In the genomic region with DNA sequence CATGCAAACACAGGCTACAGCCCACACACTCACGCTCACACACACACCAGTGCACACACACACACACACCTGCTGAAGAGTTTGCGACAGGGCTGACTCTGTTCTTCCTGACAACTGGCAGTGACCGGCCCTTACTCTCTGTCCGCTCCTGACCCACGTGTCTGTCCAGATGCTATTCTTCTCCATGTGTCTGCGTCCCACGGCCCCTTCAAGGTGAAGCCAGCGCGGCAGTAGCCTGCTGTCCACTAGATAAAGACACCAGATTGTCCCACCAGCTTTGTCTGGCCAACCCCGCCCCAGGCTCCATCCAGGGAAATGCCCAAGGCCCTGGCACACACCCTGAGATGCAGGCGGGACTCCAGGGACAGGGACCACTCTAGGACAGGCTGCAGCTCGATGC, we compare ENCODE assay signal across 21 cellular contexts.
DNase-seq lines count a peak whose midpoint lies in the region; ATAC-seq, FAIRE-seq and TF ChIP-seq lines count a peak whose summit lies in the region.
"Had no signal": no experiment of that assay in that cellular context is flagged by ENCODE, and none has a peak within 500 bp of the region (broad histone marks: within the 10 kb centered on the region; RNA-seq: fewer than 3 reads in every experiment).

No MANE protein-coding gene starts in this region.

- H3K9me3 Mint-ChIP-seq in stimulated activated naive B cell treated with anti-CD40 and anti-IgM and Interleukin-4, amounts not matched to agents 10 μg/mL and 1 μg/mL and 100 μg/mL, for 72 hours, result peaks cover 0 to under 1% of the 10 kb centered on the region in 2 donors
- H3K9me3 Mint-ChIP-seq: CD4-positive, CD25-positive, alpha-beta regulatory T cell; CD8-positive, alpha-beta memory T cell had no signal

- H3K9ac ChIP-seq in HepG2 (ENCODE audit: insufficient read depth, low read depth, low read length) (no peak overlapping the region), H1 (replicated peaks in 1 of 4; ENCODE audit: extremely low read depth in 1 of 4, low read depth in 3 of 4, low read length in 3 of 4) (no peak overlapping the region)

- no peak overlapping the region for H2AK5ac ChIP-seq in H1 (ENCODE audit: low read depth, low read length)

- H3K79me2 ChIP-seq in HepG2 (ENCODE audit: insufficient read depth, low read length), result no peaks in the 10 kb centered on the region
- no peaks in the 10 kb centered on the region for H3K79me2 ChIP-seq in H1 (ENCODE audit: control insufficient read depth in 1 of 2, insufficient read depth in 2 of 2, low read length in 2 of 2)
- no peaks in the 10 kb centered on the region for H3K79me2 ChIP-seq in osteoblast (ENCODE audit: insufficient read depth, low read length)

- no peak overlapping the region for H4K8ac ChIP-seq in H1 (ENCODE audit: extremely low read depth, insufficient read depth, low read length)

- H3K23me2 ChIP-seq in H1 (ENCODE audit: low read depth, low read length), result no peaks in the 10 kb centered on the region

- no peaks in the 10 kb centered on the region for H3K36me3 Mint-ChIP-seq in stimulated activated naive B cell treated with anti-CD40 and anti-IgM and Interleukin-4, amounts not matched to agents 10 μg/mL and 1 μg/mL and 100 μg/mL, for 72 hours
- H3K36me3 Mint-ChIP-seq: CD4-positive, CD25-positive, alpha-beta regulatory T cell; CD8-positive, alpha-beta memory T cell had no signal

- H3K4me2 ChIP-seq in HepG2 (ENCODE audit: low read depth, low read length) (no peak overlapping the region), H1 (ENCODE audit: insufficient read depth in 1 of 2, low read depth in 2 of 2, low read length in 2 of 2) (no peak overlapping the region), osteoblast (ENCODE audit: insufficient read depth, low read length) (no peak overlapping the region)

- no peak overlapping the region for H4K91ac ChIP-seq in H1 (replicated peaks; ENCODE audit: insufficient read length, low read length)

- no peaks in the 10 kb centered on the region for H3K27me3 Mint-ChIP-seq in stimulated activated naive B cell treated with anti-CD40 and anti-IgM and Interleukin-4, amounts not matched to agents 10 μg/mL and 1 μg/mL and 100 μg/mL, for 72 hours
- H3K27me3 Mint-ChIP-seq: CD4-positive, CD25-positive, alpha-beta regulatory T cell had no signal

- TF ChIP-seq EP300 in HepG2 (IDR thresholded peaks at IDR 0.05; ENCODE audit: low read depth in 2 of 2, low read length in 2 of 2), result no peak
- TF ChIP-seq EP300 in HepG2 (CRISPR knock-in tag; IDR thresholded peaks at IDR 0.05; ENCODE audit: borderline replicate concordance), result no peak
- TF ChIP-seq EP300 in H1 (IDR thresholded peaks at IDR 0.05; ENCODE audit: borderline replicate concordance in 1 of 2, low read depth in 2 of 2, low read length in 2 of 2), result no peak

- H4K20me1 ChIP-seq in HepG2 (ENCODE audit: insufficient read depth, low read length) (no peaks in the 10 kb centered on the region), H1 (replicated peaks in 1 of 2; ENCODE audit: control insufficient read depth in 1 of 2, insufficient read depth in 2 of 2, low read length in 2 of 2) (peaks cover 0 to 3% of the 10 kb centered on the region in 2 experiments), osteoblast (ENCODE audit: insufficient read depth, low read length) (no peaks in the 10 kb centered on the region)

- H3K14ac ChIP-seq in H1 (ENCODE audit: insufficient read length), result no peak overlapping the region

- no peak overlapping the region for H2BK120ac ChIP-seq in H1 (replicated peaks; ENCODE audit: low read depth, low read length)

- no peak for TF ChIP-seq RAD21 in HepG2 (CRISPR knock-in tag; IDR thresholded peaks at IDR 0.05)
- no peak for TF ChIP-seq RAD21 in H1 (IDR thresholded peaks at IDR 0.05 in 1 of 2, conservative IDR thresholded peaks at IDR 0.05 in 1 of 2; ENCODE audit: low read depth in 2 of 2, low read length in 2 of 2)

- H3K4ac ChIP-seq in H1 (replicated peaks; ENCODE audit: insufficient read length, low read depth, low read length), result peak overlapping the region; percentile 14

- 26% methylated on average over 8 of the region's 12 CpGs for WGBS in HepG2 (ENCODE audit: low lambda C conversion rate)
- WGBS in right lobe of liver (ENCODE audit: insufficient coverage, low coverage, low lambda C conversion rate, missing lambda C conversion rate), result 46% methylated on average over 3 of the region's 12 CpGs
- 92% methylated on average over 12 of the region's 12 CpGs; no CpG with 5 or more reads in 1 of the 2 experiments for WGBS in H1 (ENCODE audit: extremely low coverage in 1 of 2, insufficient coverage in 1 of 2, insufficient read length in 1 of 2, insufficient replicate concordance in 2 of 2, low coverage in 1 of 2, low lambda C conversion rate in 2 of 2, missing lambda C conversion rate in 1 of 2), 2 experiments

- no peaks in the 10 kb centered on the region for H3K4me1 Mint-ChIP-seq in stimulated activated naive B cell treated with anti-CD40 and anti-IgM and Interleukin-4, amounts not matched to agents 10 μg/mL and 1 μg/mL and 100 μg/mL, for 72 hours
- H3K4me1 Mint-ChIP-seq: CD4-positive, CD25-positive, alpha-beta regulatory T cell; CD8-positive, alpha-beta memory T cell had no signal

- no TSS peak for BruUV-seq in HepG2 (replicated peaks; lab: Mats Ljungman, UMichigan)

- H2BK12ac ChIP-seq in H1 (ENCODE audit: low read depth, low read length), result no peak overlapping the region

- no peak overlapping the region for H3K56ac ChIP-seq in H1 (replicated peaks; ENCODE audit: insufficient read length, low read depth, low read length)

- H3K4me3 ChIP-seq in HepG2 (replicated peaks in 1 of 3; ENCODE audit: insufficient read depth in 1 of 3, low read depth in 2 of 3, low read length in 3 of 3) (no peak overlapping the region), right lobe of liver (no peak overlapping the region), H1 (ENCODE audit: extremely low read depth in 1 of 4, insufficient read depth in 2 of 4, low read depth in 3 of 4, low read length in 4 of 4) (no peak overlapping the region), osteoblast (ENCODE audit: insufficient read depth, low read length) (no peak overlapping the region)
- H3K4me3 ChIP-seq: GM12878 had no signal

- H3K23ac ChIP-seq in H1 (ENCODE audit: insufficient read length), result no peak overlapping the region

- no peak overlapping the region for H2AFZ ChIP-seq in HepG2 (ENCODE audit: low read length)
- no peak overlapping the region for H2AFZ ChIP-seq in H1 (ENCODE audit: low read length)
- H2AFZ ChIP-seq in osteoblast (ENCODE audit: low read length), result no peak overlapping the region

- intact Hi-C loops in HepG2 (cut with micrococcal nuclease; ENCODE audit: unreplicated experiment), result no loop called here
- intact Hi-C loops in right lobe of liver (cut with DNase I), result no loop called here

- no peaks in the 10 kb centered on the region for H3K79me1 ChIP-seq in H1 (ENCODE audit: low read depth, low read length)

- no peak for TF ChIP-seq CTCF in HepG2 (CRISPR knock-in tag; IDR thresholded peaks at IDR 0.05)
- TF ChIP-seq CTCF in right lobe of liver (IDR thresholded peaks at IDR 0.05), result no peak
- no peak for TF ChIP-seq CTCF in H1 (IDR thresholded peaks at IDR 0.05; ENCODE audit: control extremely low read depth in 1 of 3, insufficient read depth in 1 of 3, low read depth in 1 of 3, low read length in 3 of 3)
- TF ChIP-seq CTCF in osteoblast (IDR thresholded peaks at IDR 0.05; ENCODE audit: extremely low read depth, low read depth, low read length), result no peak

- ATAC-seq in HepG2 (no peak), right lobe of liver (no peak)
- no peak for ATAC-seq in stimulated activated naive B cell treated with anti-CD40 and anti-IgM and Interleukin-4, amounts not matched to agents 10 μg/mL and 1 μg/mL and 100 μg/mL, for 72 hours (replicated peaks)
- ATAC-seq: GM12878 had no signal

- no peak overlapping the region; the same call in 1 of the 2 replicates for H2BK15ac ChIP-seq in H1 (ENCODE audit: low read length)

- CTCF ChIA-PET in HepG2 (lab: Yijun Ruan, JAX; ENCODE audit: low intra/inter-chr PET ratio, low total read pairs), result no interaction called here
- CTCF ChIA-PET in H1 (lab: Charles Lee; ENCODE audit: partially characterized antibody), result no interaction called here

- H2BK20ac ChIP-seq in H1 (ENCODE audit: low read length), result no peak overlapping the region

- DNase-seq in HepG2 (ENCODE audit: low spot score), result no peak
- no peak for DNase-seq in right lobe of liver
- no peak for DNase-seq in H1 (ENCODE audit: low read depth in 1 of 2, low spot score in 2 of 2)
- peak; percentile 15 for DNase-seq in osteoblast (ENCODE audit: insufficient read length, low spot score, missing footprints)
- no peak for DNase-seq in stimulated activated naive B cell treated with anti-CD40 and anti-IgM and Interleukin-4, amounts not matched to agents 10 μg/mL and 1 μg/mL and 100 μg/mL, for 72 hours
- DNase-seq in NCI-H2227 treated with DMSO at 0.1 percent for 48 hours (lab: John Stamatoyannopoulos, UW), result no peak
- DNase-seq: ACHN; BE2C; C1 segment of cervical spinal cord; CD4-positive, CD25-positive, alpha-beta regulatory T cell; CD8-positive, alpha-beta memory T cell; COR-L47; DMS 273 treated with DMSO at 0.1 percent for 48 hours; DMS53; DND-41; EL; HCEC 1CT; HFFc6 had no signal

- H3K36me3 ChIP-seq in HepG2 (replicated peaks in 1 of 2; ENCODE audit: control insufficient read depth in 1 of 2, insufficient read depth in 2 of 2, low read length in 2 of 2) (no peaks in the 10 kb centered on the region), right lobe of liver (no peaks in the 10 kb centered on the region), H1 (ENCODE audit: control insufficient read depth in 2 of 4, insufficient read depth in 4 of 4, low read length in 3 of 4) (no peaks in the 10 kb centered on the region), osteoblast (ENCODE audit: insufficient read depth, low read length) (no peaks in the 10 kb centered on the region)
- H3K36me3 ChIP-seq: BE2C had no signal

- no peak overlapping the region for H3K27ac Mint-ChIP-seq in stimulated activated naive B cell treated with anti-CD40 and anti-IgM and Interleukin-4, amounts not matched to agents 10 μg/mL and 1 μg/mL and 100 μg/mL, for 72 hours
- H3K27ac Mint-ChIP-seq: CD4-positive, CD25-positive, alpha-beta regulatory T cell; CD8-positive, alpha-beta memory T cell; HFFc6 had no signal

- no peaks in the 10 kb centered on the region for H3K9me3 ChIP-seq in HepG2 (ENCODE audit: low read length)
- H3K9me3 ChIP-seq in right lobe of liver, result no peaks in the 10 kb centered on the region
- no peaks in the 10 kb centered on the region for H3K9me3 ChIP-seq in H1 (ENCODE audit: insufficient read depth in 2 of 2, low read depth in 1 of 2, low read length in 1 of 2)
- peaks cover 4% of the 10 kb centered on the region for H3K9me3 ChIP-seq in osteoblast (ENCODE audit: low read depth, low read length)

- H4K5ac ChIP-seq in H1 (ENCODE audit: insufficient read length, low read depth, low read length), result no peak overlapping the region

- no peak overlapping the region for H3K18ac ChIP-seq in H1 (ENCODE audit: extremely low read depth, low read length)

- no peak overlapping the region for H3K27ac ChIP-seq in HepG2 (ENCODE audit: extremely low read length, insufficient read depth, low read length)
- H3K27ac ChIP-seq in right lobe of liver, result no peak overlapping the region
- H3K27ac ChIP-seq in H1 (ENCODE audit: low read depth, low read length), result no peak overlapping the region
- no peak overlapping the region for H3K27ac ChIP-seq in osteoblast (ENCODE audit: low read depth, low read length)

- FAIRE-seq in HepG2 (lab: Jason Lieb, UNC), result no peak
- FAIRE-seq in H1 (lab: Jason Lieb, UNC), result no peak
- FAIRE-seq: A204.1, GM12878, GM19239 had no signal

- H3K4me1 ChIP-seq in HepG2 (ENCODE audit: insufficient read depth, low read length) (no peaks in the 10 kb centered on the region), right lobe of liver (no peaks in the 10 kb centered on the region), H1 (replicated peaks in 1 of 4; ENCODE audit: control insufficient read depth in 3 of 4, insufficient read depth in 4 of 4, low read length in 3 of 4) (no peaks in the 10 kb centered on the region; a peak in 1 of 7 replicates), osteoblast (ENCODE audit: insufficient read depth, low read length) (no peaks in the 10 kb centered on the region)
- H3K4me1 ChIP-seq: BE2C had no signal

- no peak overlapping the region for H3K4me3 Mint-ChIP-seq in stimulated activated naive B cell treated with anti-CD40 and anti-IgM and Interleukin-4, amounts not matched to agents 10 μg/mL and 1 μg/mL and 100 μg/mL, for 72 hours
- H3K4me3 Mint-ChIP-seq: CD4-positive, CD25-positive, alpha-beta regulatory T cell; CD8-positive, alpha-beta memory T cell; HFFc6 had no signal

- POLR2A ChIA-PET in HepG2 (lab: Yijun Ruan, JAX) (no interaction called here), H1 (lab: Charles Lee; ENCODE audit: partially characterized antibody) (no interaction called here)

- TF ChIP-seq POLR2A in HepG2 (IDR thresholded peaks at IDR 0.05; ENCODE audit: insufficient read depth in 1 of 2, low read depth in 2 of 2, low read length in 2 of 2), result no peak
- TF ChIP-seq POLR2A in right lobe of liver (IDR thresholded peaks at IDR 0.05), result no peak
- TF ChIP-seq POLR2A in H1 (IDR thresholded peaks at IDR 0.05; ENCODE audit: control extremely low read depth in 1 of 2, low read depth in 2 of 2, low read length in 2 of 2), result no peak

- H3K27me3 ChIP-seq in HepG2 (ENCODE audit: control insufficient read depth in 1 of 2, insufficient read depth in 2 of 2, low read length in 2 of 2), result peaks cover 5 to 64% of the 10 kb centered on the region in 2 experiments; a peak in 4 of 5 replicates
- H3K27me3 ChIP-seq in right lobe of liver, result no peaks in the 10 kb centered on the region
- no peaks in the 10 kb centered on the region for H3K27me3 ChIP-seq in H1 (replicated peaks in 1 of 4; ENCODE audit: control insufficient read depth in 3 of 4, extremely low read depth in 1 of 4, insufficient read depth in 3 of 4, low read length in 3 of 4)
- H3K27me3 ChIP-seq in osteoblast (ENCODE audit: insufficient read depth, low read length), result no peaks in the 10 kb centered on the region
- H3K27me3 ChIP-seq: BE2C had no signal

- in situ Hi-C loops in HepG2 (cut with HindIII; ENCODE audit: extremely low pct_ligation_motif_present, low pct_unique_long_range_greater_than_20kb), result no loop called here

- H2BK5ac ChIP-seq in H1 (ENCODE audit: low read depth, low read length), result no peak overlapping the region
